ENCODE assay signal across 34 cellular contexts in genomic region chrX:57669961-57670360, GRCh38. TPM values are rescaled to one million over a fixed set of nuclear protein-coding genes. Genes with fewer than 3 reads are reported as not detected.
"Had no signal": no experiment of that assay in that cellular context is flagged by ENCODE, and none has a peak within 500 bp of the region (broad histone marks: within the 10 kb centered on the region; RNA-seq: fewer than 3 reads in every experiment).

No MANE protein-coding gene starts in this region.

- DNase-seq: activated B cell treated with CpG ODN at 0.5 μM for 24 hours; activated CD4-positive, alpha-beta memory T cell treated with anti-CD3 and anti-CD28 coated beads for 36 hours; activated CD4-positive, alpha-beta T cell treated with anti-CD3 and anti-CD28 coated beads for 4 hours; activated CD4-positive, alpha-beta T cell treated with anti-CD3 and anti-CD28 coated beads, Interleukin-2, amount 10 ng/mL, durations not matched to agents 24 days and 14 days; activated CD4-positive, alpha-beta T cell treated with anti-CD3 and anti-CD28 coated beads, Interleukin-2, amount 50 U/mL, for 1 hour; activated CD4-positive, alpha-beta T cell treated with anti-CD3 and anti-CD28 coated beads, Interleukin-2, amount 50 U/mL, for 4 hours; activated CD4-positive, CD25-positive, alpha-beta regulatory T cell treated with anti-CD3 and anti-CD28 coated beads, Interleukin-2, amount 50 U/mL, for 72 hours; activated CD8-positive, alpha-beta memory T cell treated with anti-CD3 and anti-CD28 coated beads, Interleukin-2, amount 50 U/mL, for 4 hours; activated CD8-positive, alpha-beta T cell treated with anti-CD3 and anti-CD28 coated beads for 36 hours; activated effector memory CD4-positive, alpha-beta T cell treated with anti-CD3 and anti-CD28 coated beads, Interleukin-2, amount 50 U/mL, for 16 hours; activated gamma-delta T cell treated with Interleukin-2 at 50 U/mL for 16 hours; activated naive CD4-positive, alpha-beta T cell; activated naive CD4-positive, alpha-beta T cell treated with anti-CD3 and anti-CD28 coated beads for 36 hours; activated naive CD4-positive, alpha-beta T cell treated with anti-CD3 and anti-CD28 coated beads, Interleukin-2, amount 50 U/mL, for 16 hours; activated naive CD8-positive, alpha-beta T cell treated with anti-CD3 and anti-CD28 coated beads for 36 hours; activated T-cell treated with anti-CD3 and anti-CD28 coated beads, Interleukin-2, amount 50 U/mL, for 4 hours; activated T-cell treated with anti-CD3 and anti-CD28 coated beads, Interleukin-2, amount 50 U/mL, for 72 hours; adrenal gland; amniotic stem cell; aorta; caudate nucleus; cerebellar nuclear complex; colonic mucosa; T-helper 2 cell; T-helper 9 cell had no signal

- H3K4me3 ChIP-seq: adrenal gland, cardiac muscle cell, colonic mucosa had no signal

- H3K27me3 ChIP-seq: cardiac muscle cell, colonic mucosa had no signal

- ATAC-seq: activated CD8-positive, alpha-beta T cell treated with anti-CD3 and anti-CD28 coated beads for 36 hours; activated naive CD4-positive, alpha-beta T cell treated with anti-CD3 and anti-CD28 coated beads, Interleukin-2, amount 50 U/mL, for 72 hours; activated T-cell treated with anti-CD3 and anti-CD28 coated beads, Interleukin-2, amount 50 U/mL, for 4 hours; activated T-cell treated with anti-CD3 and anti-CD28 coated beads, Interleukin-2, amount 50 U/mL, for 72 hours; activated T-helper 17 cell treated with anti-CD3 and anti-CD28 coated beads, Interleukin-2, amount 50 U/mL, for 72 hours had no signal

- H3K36me3 ChIP-seq: adrenal gland, cardiac muscle cell, colonic mucosa had no signal

- FAIRE-seq: bronchial epithelial cell, TTC549 had no signal

- H3K27ac ChIP-seq: adrenal gland, cardiac muscle cell, colonic mucosa, VCaP had no signal

- H3K9me3 ChIP-seq: adrenal gland, colonic mucosa had no signal

- H3K4me1 ChIP-seq: adrenal gland, colonic mucosa had no signal

RNA-seq across cellular contexts. Expression of gene NLRP2B, which starts 10.1 kb away (rescaled TPM):
- total RNA-seq: activated B cell treated with CpG ODN at 0.5 μM for 24 hours; activated CD4-positive, alpha-beta memory T cell treated with anti-CD3 and anti-CD28 coated beads for 36 hours; activated CD4-positive, alpha-beta T cell treated with anti-CD3 and anti-CD28 coated beads, Interleukin-2, amount 10 ng/mL, durations not matched to agents 24 days and 14 days; activated CD8-positive, alpha-beta memory T cell treated with anti-CD3 and anti-CD28 coated beads for 36 hours; activated CD8-positive, alpha-beta T cell treated with anti-CD3 and anti-CD28 coated beads for 36 hours; activated naive CD4-positive, alpha-beta T cell treated with anti-CD3 and anti-CD28 coated beads for 36 hours; activated naive CD4-positive, alpha-beta T cell treated with anti-CD3 and anti-CD28 coated beads, Interleukin-2, amount 50 U/mL, for 72 hours; activated naive CD8-positive, alpha-beta T cell treated with anti-CD3 and anti-CD28 coated beads for 36 hours; activated T-cell treated with anti-CD3 and anti-CD28 coated beads, Interleukin-2, amount 50 U/mL, for 4 hours; activated T-cell treated with anti-CD3 and anti-CD28 coated beads, Interleukin-2, amount 50 U/mL, for 72 hours; activated T-helper 1 cell treated with anti-CD3 and anti-CD28 coated beads, Interleukin-12 subunit alpha, Interleukin-12 subunit beta, Interleukin-2, Interleukin-4 antibody, amounts not matched to agents 30 ng/mL and 10 ng/mL and 1 ng/mL, durations not matched to agents 14 hours and 24 hours and 36 hours; activated T-helper 17 cell treated with anti-CD3 and anti-CD28 coated beads, Interleukin-2, amount 50 U/mL, for 72 hours; bronchial epithelial cell; cardiac muscle cell; chondrocyte; colonic mucosa had no signal
- polyA plus RNA-seq: adrenal gland, aorta had no signal
